Comparison of ENCODE assay signal across 27 cellular contexts in genomic region chr3:182703233-182703632, GRCh38.
"Had no signal": no experiment of that assay in that cellular context is flagged by ENCODE, and none has a peak within 500 bp of the region (broad histone marks: within the 10 kb centered on the region; RNA-seq: fewer than 3 reads in every experiment).

No MANE protein-coding gene starts in this region.

- H3K27me3 ChIP-seq: brain microvascular endothelial cell, dorsolateral prefrontal cortex had no signal

- H3K4me3 ChIP-seq: coronary artery, dorsolateral prefrontal cortex had no signal

- H3K27ac ChIP-seq: brain microvascular endothelial cell, coronary artery, dorsolateral prefrontal cortex, WERI-Rb-1 had no signal

- H3K36me3 ChIP-seq: brain microvascular endothelial cell, WERI-Rb-1 had no signal

- FAIRE-seq: astrocyte, bronchial epithelial cell, frontal cortex had no signal

- DNase-seq: activated B cell treated with CpG ODN at 0.5 μM for 24 hours; activated CD4-positive, alpha-beta memory T cell treated with anti-CD3 and anti-CD28 coated beads, Interleukin-2, amount 10 ng/mL, durations not matched to agents 7 days and 5 days; activated CD4-positive, alpha-beta T cell treated with anti-CD3 and anti-CD28 coated beads for 48 hours; activated CD8-positive, alpha-beta memory T cell treated with anti-CD3 and anti-CD28 coated beads, Interleukin-2, amount 50 U/mL, for 48 hours; activated gamma-delta T cell treated with Interleukin-2 at 50 U/mL for 16 hours; activated naive CD4-positive, alpha-beta T cell treated with anti-CD3 and anti-CD28 coated beads, Interleukin-2, amount 50 U/mL, for 16 hours; activated naive CD4-positive, alpha-beta T cell treated with Interleukin-2 at 50 U/mL for 16 hours; activated T-cell treated with anti-CD3 and anti-CD28 coated beads for 4 hours; activated T-cell treated with anti-CD3 and anti-CD28 coated beads, Interleukin-2, amount 50 U/mL, for 24 hours; activated T-cell treated with anti-CD3 and anti-CD28 coated beads, Interleukin-2, amount 50 U/mL, for 72 hours; amniotic stem cell; anterior cingulate cortex; brain microvascular endothelial cell; dorsolateral prefrontal cortex; effector memory CD4-positive, alpha-beta T cell; endodermal cell; foreskin fibroblast; head of caudate nucleus; T-helper 17 cell; T1000; WERI-Rb-1 had no signal

- ATAC-seq: activated CD4-positive, CD25-positive, alpha-beta regulatory T cell treated with anti-CD3 and anti-CD28 coated beads, Interleukin-2, amount 50 U/mL, for 24 hours; activated T-cell treated with anti-CD3 and anti-CD28 coated beads, Interleukin-2, amount 50 U/mL, for 72 hours; esophagus mucosa; T-helper 17 cell had no signal
